Comparison of ENCODE assay signal across 18 cellular contexts in genomic region chr5:159056201-159056600, GRCh38. TPM values are rescaled to one million over a fixed set of nuclear protein-coding genes. Genes with fewer than 3 reads are reported as not detected.
DNase-seq lines count a peak whose midpoint lies in the region; ATAC-seq and TF ChIP-seq lines count a peak whose summit lies in the region.
"Had no signal": no experiment of that assay in that cellular context is flagged by ENCODE, and none has a peak within 500 bp of the region (broad histone marks: within the 10 kb centered on the region; RNA-seq: fewer than 3 reads in every experiment).

No MANE protein-coding gene starts in this region.

- TF ChIP-seq CTCF in activated B cell treated with CpG ODN at 0.5 μM for 24 hours (IDR thresholded peaks at IDR 0.05) = no peak
- no peak for TF ChIP-seq CTCF in neural crest cell (conservative IDR thresholded peaks at IDR 0.05)

- DNase-seq in activated B cell treated with CpG ODN at 0.5 μM for 24 hours = no peak
- DNase-seq in neural crest cell (ENCODE audit: low read depth, low spot score) = no peak
- no peak for DNase-seq in aorta
- no peak for DNase-seq in NCI-H2196 (lab: John Stamatoyannopoulos, UW; ENCODE audit: unreplicated experiment)
- no peak for DNase-seq in stimulated activated CD8-positive, alpha-beta memory T cell treated with anti-CD3 and anti-CD28 coated beads, Interleukin-4, amount 100 ng/mL, for 48 hours
- DNase-seq: BE2C; CD8-positive, alpha-beta T cell; DMS79 treated with DMSO at 0.1 percent for 48 hours; GOT3; MM.1S; NCI-H1105; NCI-H1694 treated with DMSO at 0.1 percent for 48 hours; NCI-H2107; OCI-M1; SIG-M5 had no signal

- H3K36me3 ChIP-seq in aorta (ENCODE audit: control insufficient read depth in 1 of 2, insufficient read depth in 2 of 2, low read length in 1 of 2) = no peaks in the 10 kb centered on the region
- H3K36me3 ChIP-seq: BE2C had no signal

- H3K4me1 ChIP-seq in aorta (ENCODE audit: control insufficient read depth in 1 of 2, insufficient read depth in 2 of 2, low read length in 2 of 2) = peaks cover 2 to 16% of the 10 kb centered on the region in 2 donors

- peak overlapping the region; percentile 8 to 57 (median 43) for H3K27ac Mint-ChIP-seq in IgD-negative memory B cell
- peak overlapping the region; percentile 65 for H3K27ac Mint-ChIP-seq in activated B cell treated with CpG ODN at 0.5 μM for 24 hours
- peak overlapping the region; percentile 38 for H3K27ac Mint-ChIP-seq in neural crest cell (ENCODE audit: unreplicated experiment)
- H3K27ac Mint-ChIP-seq: CD8-positive, alpha-beta T cell had no signal

- H3K36me3 Mint-ChIP-seq in IgD-negative memory B cell = no peaks in the 10 kb centered on the region
- H3K36me3 Mint-ChIP-seq in activated B cell treated with CpG ODN at 0.5 μM for 24 hours (ENCODE audit: low read depth) = peaks cover 53% of the 10 kb centered on the region
- no peaks in the 10 kb centered on the region for H3K36me3 Mint-ChIP-seq in neural crest cell (ENCODE audit: low read depth)
- H3K36me3 Mint-ChIP-seq: CD8-positive, alpha-beta T cell had no signal

- peak; percentile 13 for ATAC-seq in activated B cell treated with CpG ODN at 0.5 μM for 24 hours (ENCODE audit: low read depth)
- no peak for ATAC-seq in aorta (ENCODE audit: low FRiP score)
- ATAC-seq in HG02623 (IDR thresholded peaks at IDR 0.05; ENCODE audit: unreplicated experiment) = no peak
- ATAC-seq: CD8-positive, alpha-beta T cell had no signal

- no peaks in the 10 kb centered on the region for H3K27me3 Mint-ChIP-seq in IgD-negative memory B cell
- no peaks in the 10 kb centered on the region for H3K27me3 Mint-ChIP-seq in activated B cell treated with CpG ODN at 0.5 μM for 24 hours
- H3K27me3 Mint-ChIP-seq in neural crest cell (ENCODE audit: low read depth) = no peaks in the 10 kb centered on the region

- H3K27me3 ChIP-seq in aorta (ENCODE audit: control insufficient read depth in 1 of 2, insufficient read depth in 2 of 2, low read length in 1 of 2) = no peaks in the 10 kb centered on the region
- H3K27me3 ChIP-seq: BE2C had no signal

- H3K9me3 ChIP-seq in aorta (ENCODE audit: control insufficient read depth, low read length) = no peaks in the 10 kb centered on the region

- peaks cover 65 to 80% (median 70%) of the 10 kb centered on the region in 3 donors for H3K4me1 Mint-ChIP-seq in IgD-negative memory B cell
- H3K4me1 Mint-ChIP-seq in activated B cell treated with CpG ODN at 0.5 μM for 24 hours = peaks cover 88% of the 10 kb centered on the region
- peaks cover 78% of the 10 kb centered on the region for H3K4me1 Mint-ChIP-seq in neural crest cell

- POLR2A ChIA-PET in activated B cell treated with CpG ODN at 0.5 μM for 24 hours (lab: Charles Lee) = interaction anchor here (0.7 to 5.2 kb wide), 6 partner anchors 10 to 204 kb away, joined by 3 to 136 read pairs (median 6); partner anchors contain the start of gene EBF1

- H3K4me3 ChIP-seq in aorta (ENCODE audit: low read length in 2 of 2) = no peak overlapping the region

- no peaks in the 10 kb centered on the region for H3K9me3 Mint-ChIP-seq in IgD-negative memory B cell
- no peaks in the 10 kb centered on the region for H3K9me3 Mint-ChIP-seq in activated B cell treated with CpG ODN at 0.5 μM for 24 hours
- no peaks in the 10 kb centered on the region for H3K9me3 Mint-ChIP-seq in neural crest cell
- H3K9me3 Mint-ChIP-seq: CD8-positive, alpha-beta T cell had no signal

- peak overlapping the region; percentile 75 to 92 for H3K27ac ChIP-seq in aorta (ENCODE audit: low read depth in 1 of 2, low read length in 2 of 2)

- 28 to 35% methylated on average over 3 of the region's 3 CpGs for WGBS in aorta, 2 donors

- intact Hi-C loops in activated B cell treated with CpG ODN at 0.5 μM for 24 hours (cut with micrococcal nuclease) (loop anchor here (2.0 kb wide), 1 partner anchor 19 kb away; no protein-coding TSS in a partner anchor), aorta (cut with DNase I) (loop anchor here in 1 of 2 donors (10.0 kb wide), 1 partner anchor 61 kb away; no protein-coding TSS in a partner anchor)

- H3K4me3 Mint-ChIP-seq in IgD-negative memory B cell = peak overlapping the region in 3 of 4 donors; percentile 18 to 46 (median 39)
- peak overlapping the region; percentile 48 for H3K4me3 Mint-ChIP-seq in activated B cell treated with CpG ODN at 0.5 μM for 24 hours
- H3K4me3 Mint-ChIP-seq in neural crest cell = no peak overlapping the region
- H3K4me3 Mint-ChIP-seq: CD8-positive, alpha-beta T cell had no signal

- CTCF ChIA-PET in activated B cell treated with CpG ODN at 0.5 μM for 24 hours (lab: Charles Lee) = no interaction called here

RNA-seq across cellular contexts. Expression of gene EBF1, which starts 43.5 kb away (rescaled TPM):
- 47.0 TPM for polyA plus RNA-seq in IgD-negative memory B cell
- total RNA-seq in activated B cell treated with CpG ODN at 0.5 μM for 24 hours = 195 and 247 TPM in 2 replicates
- total RNA-seq in neural crest cell = 12.6 and 14.8 TPM in 2 replicates
- total RNA-seq in aorta = 100 to 1,000 TPM in 1 of 2 donors, 10 to 100 TPM in 1; 75.6 to 103 TPM
- polyA plus RNA-seq in aorta = 10 to 100 TPM in 1 of 2 donors, 1 to 10 TPM in 1; 5.9 to 25.1 TPM
- total RNA-seq: RPMI7951 had no signal
